14 cellular contexts compared by ENCODE assay signal in genomic region chr1:25874209-25874608, GRCh38. TPM values are rescaled to one million over a fixed set of nuclear protein-coding genes. Genes with fewer than 3 reads are reported as not detected.
DNase-seq lines count a peak whose midpoint lies in the region; ATAC-seq and TF ChIP-seq lines count a peak whose summit lies in the region.
"Had no signal": no experiment of that assay in that cellular context is flagged by ENCODE, and none has a peak within 500 bp of the region (broad histone marks: within the 10 kb centered on the region; RNA-seq: fewer than 3 reads in every experiment).

No MANE protein-coding gene starts in this region.

- no peaks in the 10 kb centered on the region for H3K36me3 Mint-ChIP-seq in activated T-helper 17 cell treated with anti-CD3 and anti-CD28 coated beads, Interleukin-2, amount 50 U/mL, for 72 hours (ENCODE audit: low read depth)

- DNase-seq in fibroblast of pulmonary artery (ENCODE audit: low read depth) (no peak), GF-D8 (lab: John Stamatoyannopoulos, UW) (no peak), CD1c-positive myeloid dendritic cell (ENCODE audit: extremely low spot score) (no peak), COLO668 (lab: John Stamatoyannopoulos, UW; ENCODE audit: unreplicated experiment) (no peak)
- no peak for DNase-seq in stimulated activated CD4-positive, alpha-beta T cell treated with anti-CD3 and anti-CD28 coated beads, Interleukin-2, amount 100 ng/mL, for 48 hours
- DNase-seq: activated CD4-positive, alpha-beta T cell treated with anti-CD3 and anti-CD28 coated beads, Interleukin-2, amount 50 U/mL, for 4 hours; GDM1; NCI-H1092 treated with DMSO at 0.1 percent for 48 hours; OCI-M1 had no signal

- TF ChIP-seq CTCF in fibroblast of pulmonary artery (IDR thresholded peaks at IDR 0.05; ENCODE audit: low read length, missing control alignments), result no peak

- H3K4me1 Mint-ChIP-seq in activated T-helper 17 cell treated with anti-CD3 and anti-CD28 coated beads, Interleukin-2, amount 50 U/mL, for 72 hours, result no peaks in the 10 kb centered on the region

- peaks cover 19% of the 10 kb centered on the region for H3K4me1 ChIP-seq in skeletal muscle satellite cell (ENCODE audit: control insufficient read depth, insufficient read depth, low read length)

- peak overlapping the region; percentile 88 for H3K4me2 ChIP-seq in skeletal muscle satellite cell (ENCODE audit: low read length)

- ATAC-seq in activated T-helper 17 cell treated with anti-CD3 and anti-CD28 coated beads, Interleukin-2, amount 50 U/mL, for 72 hours (replicated peaks), result no peak
- ATAC-seq: left lobe of liver had no signal

- H3K9me3 Mint-ChIP-seq in activated T-helper 17 cell treated with anti-CD3 and anti-CD28 coated beads, Interleukin-2, amount 50 U/mL, for 72 hours, result no peaks in the 10 kb centered on the region
- H3K9me3 Mint-ChIP-seq: central memory CD8-positive, alpha-beta T cell had no signal

- H3K27me3 ChIP-seq in skeletal muscle satellite cell (ENCODE audit: control insufficient read depth, insufficient read depth, low read length), result no peaks in the 10 kb centered on the region

- peaks cover 11% of the 10 kb centered on the region for H3K36me3 ChIP-seq in skeletal muscle satellite cell (ENCODE audit: insufficient read depth, low read length)

- H3K9ac ChIP-seq in skeletal muscle satellite cell (ENCODE audit: low read depth, low read length), result peak overlapping the region; percentile 75

- H3K27me3 Mint-ChIP-seq in activated T-helper 17 cell treated with anti-CD3 and anti-CD28 coated beads, Interleukin-2, amount 50 U/mL, for 72 hours, result no peaks in the 10 kb centered on the region
- H3K27me3 Mint-ChIP-seq: central memory CD8-positive, alpha-beta T cell had no signal

- H3K4me3 Mint-ChIP-seq in activated T-helper 17 cell treated with anti-CD3 and anti-CD28 coated beads, Interleukin-2, amount 50 U/mL, for 72 hours, result peak overlapping the region; percentile 90

- H3K4me3 ChIP-seq in GM08714 (ENCODE audit: low read length) (peak overlapping the region; percentile 65; the same call in 1 of the 2 replicates), fibroblast of pulmonary artery (replicated peaks; ENCODE audit: low read depth, low read length) (peak overlapping the region; percentile 62), skeletal muscle satellite cell (ENCODE audit: low read length) (peak overlapping the region; percentile 72)

- H3K9me3 ChIP-seq in skeletal muscle satellite cell (replicated peaks; ENCODE audit: low read length), result no peaks in the 10 kb centered on the region

- no peak overlapping the region for H3K27ac Mint-ChIP-seq in activated T-helper 17 cell treated with anti-CD3 and anti-CD28 coated beads, Interleukin-2, amount 50 U/mL, for 72 hours

RNA-seq across cellular contexts. Expression of gene PAQR7, which starts 1.3 kb away (rescaled TPM):
- total RNA-seq in activated T-helper 17 cell treated with anti-CD3 and anti-CD28 coated beads, Interleukin-2, amount 50 U/mL, for 72 hours, result 1 to 10 TPM; 5.7 to 7.2 TPM
- total RNA-seq in skeletal muscle satellite cell (2012; rRNA removed), result 5.1 and 5.9 TPM in 2 replicates

RNA-seq across cellular contexts. Expression of gene AUNIP, which starts 15.0 kb away (rescaled TPM):
- total RNA-seq in activated T-helper 17 cell treated with anti-CD3 and anti-CD28 coated beads, Interleukin-2, amount 50 U/mL, for 72 hours, result 1 to 10 TPM; 3.7 to 7.2 TPM
- total RNA-seq in skeletal muscle satellite cell (2012; rRNA removed), result 2.3 and 4.6 TPM in 2 replicates
- total RNA-seq: left lobe of liver had no signal

RNA-seq across cellular contexts. Expression of gene STMN1, which starts 32.0 kb away (rescaled TPM):
- total RNA-seq in activated T-helper 17 cell treated with anti-CD3 and anti-CD28 coated beads, Interleukin-2, amount 50 U/mL, for 72 hours, result 100 to 1,000 TPM; 376 to 423 TPM
- total RNA-seq in skeletal muscle satellite cell (2012; rRNA removed), result 38.0 and 51.1 TPM in 2 replicates

RNA-seq across cellular contexts. Expression of gene MTFR1L, which starts 54.5 kb away (rescaled TPM):
- total RNA-seq in activated T-helper 17 cell treated with anti-CD3 and anti-CD28 coated beads, Interleukin-2, amount 50 U/mL, for 72 hours, result 10 to 100 TPM; 39.6 to 58.8 TPM
- total RNA-seq in skeletal muscle satellite cell (2012; rRNA removed), result 32.2 and 33.2 TPM in 2 replicates
